Comparison of ENCODE assay signal across 13 cellular contexts in genomic region chr3:13023251-13024055, GRCh38. TPM values are rescaled to one million over a fixed set of nuclear protein-coding genes. Genes with fewer than 3 reads are reported as not detected.
DNase-seq lines count a peak whose midpoint lies in the region; ATAC-seq and TF ChIP-seq lines count a peak whose summit lies in the region.
"Had no signal": no experiment of that assay in that cellular context is flagged by ENCODE, and none has a peak within 500 bp of the region (broad histone marks: within the 10 kb centered on the region; RNA-seq: fewer than 3 reads in every experiment).

No MANE protein-coding gene starts in this region.

- DNase-seq in M059J (ENCODE audit: low read depth) = peak; percentile 64
- DNase-seq in fibroblast of mammary gland (ENCODE audit: low read depth) = peak; percentile 60
- DNase-seq in NK-92 (lab: John Stamatoyannopoulos, UW; ENCODE audit: unreplicated experiment) = no peak
- no peak for DNase-seq in SW 1271 (lab: John Stamatoyannopoulos, UW)
- no peak for DNase-seq in thyroid gland
- DNase-seq: activated CD8-positive, alpha-beta memory T cell treated with anti-CD3 and anti-CD28 coated beads, Interleukin-2, amount 50 U/mL, for 4 hours; HCEC 1CT; nephron progenitor cell had no signal

- no peak for TF ChIP-seq POLR2A in thyroid gland (IDR thresholded peaks at IDR 0.05)

- TF ChIP-seq CTCF in fibroblast of mammary gland (conservative IDR thresholded peaks at IDR 0.05; ENCODE audit: control insufficient read depth, insufficient read depth, low read depth, low read length) = no peak
- TF ChIP-seq CTCF in thyroid gland (IDR thresholded peaks at IDR 0.05) = no peak

- H3K9me3 ChIP-seq in subcutaneous abdominal adipose tissue (ENCODE audit: control insufficient read depth in 5 of 5, low read length in 5 of 5) (no peaks in the 10 kb centered on the region), thyroid gland (no peaks in the 10 kb centered on the region)

- H3K9ac ChIP-seq in subcutaneous abdominal adipose tissue (ENCODE audit: low read length in 5 of 5) = no peak overlapping the region

- H3K4me3 ChIP-seq in fibroblast of mammary gland (ENCODE audit: control insufficient read depth, low read depth, low read length) = no peak overlapping the region
- no peak overlapping the region for H3K4me3 ChIP-seq in subcutaneous abdominal adipose tissue (ENCODE audit: low read depth in 1 of 5, low read length in 5 of 5)
- H3K4me3 ChIP-seq in thyroid gland (replicated peaks in 1 of 3) = no peak overlapping the region
- H3K4me3 ChIP-seq: cardiac muscle cell, hepatocyte, K562 had no signal

- whole genome bisulfite sequencing in thyroid gland, 2 donors = 96 to 100% methylated on average over 3 to 5 of the region's 5 CpGs

- H3K4me1 ChIP-seq in subcutaneous abdominal adipose tissue (ENCODE audit: control insufficient read depth in 5 of 5, insufficient read depth in 5 of 5, low read length in 5 of 5) = peaks cover 5 to 44% (median 41%) of the 10 kb centered on the region in 5 donors
- peaks cover 22 to 38% of the 10 kb centered on the region in 2 donors for H3K4me1 ChIP-seq in thyroid gland

- H3K27me3 ChIP-seq in subcutaneous abdominal adipose tissue (ENCODE audit: control insufficient read depth in 5 of 5, insufficient read depth in 4 of 5, low read length in 5 of 5) (no peaks in the 10 kb centered on the region), thyroid gland (no peaks in the 10 kb centered on the region)
- H3K27me3 ChIP-seq: cardiac muscle cell, hepatocyte had no signal

- H3K36me3 ChIP-seq in subcutaneous abdominal adipose tissue (ENCODE audit: control insufficient read depth in 5 of 5, insufficient read depth in 5 of 5, low read length in 5 of 5) (no peaks in the 10 kb centered on the region), thyroid gland (no peaks in the 10 kb centered on the region)
- H3K36me3 ChIP-seq: cardiac muscle cell had no signal

- H3K27ac ChIP-seq in subcutaneous abdominal adipose tissue (ENCODE audit: low read depth, low read length) (peak overlapping the region; percentile 52), thyroid gland (no peak overlapping the region)
- H3K27ac ChIP-seq: cardiac muscle cell had no signal

- peak; percentile 25 for ATAC-seq in GM18909 (IDR thresholded peaks at IDR 0.05; ENCODE audit: poor library complexity, unreplicated experiment)
- ATAC-seq: K562 had no signal

- intact Hi-C loops in thyroid gland (cut with DNase I) = no loop called here

RNA-seq across cellular contexts. Expression of gene IQSEC1, which starts 49.8 kb away (rescaled TPM):
- total RNA-seq in M059J (2014; rRNA removed; shearing (Covaris generic)) = 3.0 and 7.4 TPM in 2 replicates
- total RNA-seq in thyroid gland = 10 to 100 TPM; 37.1 to 48.3 (median 38.9) TPM

Comparison
In these comparisons a context has a peak if more than half of its experiments do, and no peak if none do; other contexts are left out.
1. DNase-seq: peak in M059J (single experiment) and fibroblast of mammary gland (single experiment); none in NK-92 (single experiment), SW 1271 (0 of 2) and thyroid gland (0 of 2).